In the genomic region with DNA sequence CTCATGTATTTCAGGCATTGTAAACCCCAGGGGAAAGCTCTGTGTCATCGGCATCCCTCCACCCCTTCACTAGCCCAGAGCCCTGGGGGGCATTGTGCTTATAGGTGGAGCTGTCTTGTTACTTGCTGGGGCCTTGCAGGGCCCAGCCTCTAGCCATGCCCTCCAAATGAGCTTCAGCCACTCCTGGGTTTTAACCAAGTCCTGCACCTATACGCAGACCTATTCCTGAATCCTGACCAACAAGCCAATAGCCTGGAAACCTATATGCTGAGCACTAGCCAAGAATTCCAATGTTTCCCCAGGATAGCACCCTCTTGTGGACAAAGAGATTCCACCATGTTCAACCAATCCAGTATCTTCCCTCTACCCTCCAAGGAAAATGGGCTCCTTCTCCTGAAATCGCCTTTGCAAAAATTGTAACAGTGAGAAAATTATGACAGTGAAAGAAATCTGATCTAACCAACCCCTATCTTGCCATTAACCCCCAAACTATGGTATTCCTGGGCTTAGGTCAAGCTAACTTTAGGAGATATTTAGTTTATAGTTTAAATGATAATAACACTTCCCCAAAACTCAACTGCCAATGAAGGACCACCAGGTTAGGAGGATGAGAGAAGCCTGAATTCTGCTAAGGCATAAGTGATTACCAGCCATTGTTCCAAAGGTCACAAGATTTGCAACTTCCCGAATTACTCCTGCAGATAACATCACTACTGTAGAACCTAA, we compare ENCODE assay signal across 8 cellular contexts.
DNase-seq lines count a peak whose midpoint lies in the region; ATAC-seq, FAIRE-seq and TF ChIP-seq lines count a peak whose summit lies in the region.

No MANE protein-coding gene starts in this region.

- no peak overlapping the region for H3K4me3 Mint-ChIP-seq in effector memory CD8-positive, alpha-beta T cell

- no peak overlapping the region for H3K27ac Mint-ChIP-seq in effector memory CD8-positive, alpha-beta T cell

- ATAC-seq in effector memory CD8-positive, alpha-beta T cell (replicated peaks), result no peak

- TF ChIP-seq RAD21 in Ishikawa (IDR thresholded peaks at IDR 0.05; ENCODE audit: low read depth), result peak; percentile 24; the same call in 1 of the 2 replicates

- TF ChIP-seq CTCF in D721Med (IDR thresholded peaks at IDR 0.05; ENCODE audit: insufficient read depth, missing control alignments), result peak; percentile 54

- H3K9me3 Mint-ChIP-seq in effector memory CD8-positive, alpha-beta T cell, result peaks cover 6 to 8% of the 10 kb centered on the region in 2 donors

- no peak for FAIRE-seq in D721Med (lab: Jason Lieb, UNC)

- peaks cover 0 to 22% of the 10 kb centered on the region in 2 donors for H3K27me3 Mint-ChIP-seq in effector memory CD8-positive, alpha-beta T cell

- DNase-seq in D721Med (ENCODE audit: insufficient read length, low spot score), result no peak
- DNase-seq in T1000 (lab: John Stamatoyannopoulos, UW), result peak; percentile 24
- DNase-seq in left kidney (ENCODE audit: low read depth, low spot score), result peak; percentile 46
- no peak for DNase-seq in effector memory CD8-positive, alpha-beta T cell
- no peak for DNase-seq in medulla oblongata (ENCODE audit: extremely low spot score)
- no peak for DNase-seq in globus pallidus (ENCODE audit: low spot score)
- DNase-seq in NCI-H2196 (lab: John Stamatoyannopoulos, UW; ENCODE audit: unreplicated experiment), result no peak

- peaks cover 0 to 5% of the 10 kb centered on the region in 2 donors for H3K4me1 Mint-ChIP-seq in effector memory CD8-positive, alpha-beta T cell (ENCODE audit: low read depth in 2 of 2)

- TF ChIP-seq EP300 in Ishikawa (IDR thresholded peaks at IDR 0.05; ENCODE audit: borderline replicate concordance), result no peak

- peaks cover 7% of the 10 kb centered on the region for H3K36me3 Mint-ChIP-seq in effector memory CD8-positive, alpha-beta T cell (ENCODE audit: insufficient read depth)

TF ChIP-seq in Ishikawa, 13 proteins besides CTCF, POLR2A, EP300 and RAD21:
- TF ChIP-seq FOXM1 (IDR thresholded peaks at IDR 0.05; ENCODE audit: borderline replicate concordance, low read depth), result no peak
- TF ChIP-seq, protein P1, sequence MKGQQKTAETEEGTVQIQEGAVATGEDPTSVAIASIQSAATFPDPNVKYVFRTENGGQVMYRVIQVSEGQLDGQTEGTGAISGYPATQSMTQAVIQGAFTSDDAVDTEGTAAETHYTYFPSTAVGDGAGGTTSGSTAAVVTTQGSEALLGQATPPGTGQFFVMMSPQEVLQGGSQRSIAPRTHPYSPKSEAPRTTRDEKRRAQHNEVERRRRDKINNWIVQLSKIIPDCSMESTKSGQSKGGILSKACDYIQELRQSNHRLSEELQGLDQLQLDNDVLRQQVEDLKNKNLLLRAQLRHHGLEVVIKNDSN (IDR thresholded peaks at IDR 0.05), result no peak
- TF ChIP-seq TCF12 (IDR thresholded peaks at IDR 0.05; ENCODE audit: low read depth), result no peak
- TF ChIP-seq CREB1 (IDR thresholded peaks at IDR 0.05; ENCODE audit: low read depth), result no peak
- no peak for TF ChIP-seq ZBTB7A (IDR thresholded peaks at IDR 0.05; ENCODE audit: low read depth)
- TF ChIP-seq, protein P2, sequence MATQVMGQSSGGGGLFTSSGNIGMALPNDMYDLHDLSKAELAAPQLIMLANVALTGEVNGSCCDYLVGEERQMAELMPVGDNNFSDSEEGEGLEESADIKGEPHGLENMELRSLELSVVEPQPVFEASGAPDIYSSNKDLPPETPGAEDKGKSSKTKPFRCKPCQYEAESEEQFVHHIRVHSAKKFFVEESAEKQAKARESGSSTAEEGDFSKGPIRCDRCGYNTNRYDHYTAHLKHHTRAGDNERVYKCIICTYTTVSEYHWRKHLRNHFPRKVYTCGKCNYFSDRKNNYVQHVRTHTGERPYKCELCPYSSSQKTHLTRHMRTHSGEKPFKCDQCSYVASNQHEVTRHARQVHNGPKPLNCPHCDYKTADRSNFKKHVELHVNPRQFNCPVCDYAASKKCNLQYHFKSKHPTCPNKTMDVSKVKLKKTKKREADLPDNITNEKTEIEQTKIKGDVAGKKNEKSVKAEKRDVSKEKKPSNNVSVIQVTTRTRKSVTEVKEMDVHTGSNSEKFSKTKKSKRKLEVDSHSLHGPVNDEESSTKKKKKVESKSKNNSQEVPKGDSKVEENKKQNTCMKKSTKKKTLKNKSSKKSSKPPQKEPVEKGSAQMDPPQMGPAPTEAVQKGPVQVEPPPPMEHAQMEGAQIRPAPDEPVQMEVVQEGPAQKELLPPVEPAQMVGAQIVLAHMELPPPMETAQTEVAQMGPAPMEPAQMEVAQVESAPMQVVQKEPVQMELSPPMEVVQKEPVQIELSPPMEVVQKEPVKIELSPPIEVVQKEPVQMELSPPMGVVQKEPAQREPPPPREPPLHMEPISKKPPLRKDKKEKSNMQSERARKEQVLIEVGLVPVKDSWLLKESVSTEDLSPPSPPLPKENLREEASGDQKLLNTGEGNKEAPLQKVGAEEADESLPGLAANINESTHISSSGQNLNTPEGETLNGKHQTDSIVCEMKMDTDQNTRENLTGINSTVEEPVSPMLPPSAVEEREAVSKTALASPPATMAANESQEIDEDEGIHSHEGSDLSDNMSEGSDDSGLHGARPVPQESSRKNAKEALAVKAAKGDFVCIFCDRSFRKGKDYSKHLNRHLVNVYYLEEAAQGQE (IDR thresholded peaks at IDR 0.05; ENCODE audit: low read depth), result no peak
- TF ChIP-seq YY1 (IDR thresholded peaks at IDR 0.05; ENCODE audit: low read depth), result no peak
- TF ChIP-seq TEAD4 (IDR thresholded peaks at IDR 0.05), result no peak; the same call in 1 of the 2 replicates
- TF ChIP-seq CEBPB (IDR thresholded peaks at IDR 0.05), result no peak
- no peak for TF ChIP-seq EGR1 (IDR thresholded peaks at IDR 0.05)
- TF ChIP-seq, protein P3, sequence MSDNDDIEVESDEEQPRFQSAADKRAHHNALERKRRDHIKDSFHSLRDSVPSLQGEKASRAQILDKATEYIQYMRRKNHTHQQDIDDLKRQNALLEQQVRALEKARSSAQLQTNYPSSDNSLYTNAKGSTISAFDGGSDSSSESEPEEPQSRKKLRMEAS (IDR thresholded peaks at IDR 0.05), result no peak
- no peak for TF ChIP-seq TAF1 (IDR thresholded peaks at IDR 0.05; ENCODE audit: low read depth)
- no peak for TF ChIP-seq NFIC (IDR thresholded peaks at IDR 0.05)

Comparison
In these comparisons a context has a peak if more than half of its experiments do, and no peak if none do; other contexts are left out.
1. DNase-seq: peak in T1000 (single experiment) and left kidney (single experiment); none in D721Med (single experiment), effector memory CD8-positive, alpha-beta T cell (0 of 3), medulla oblongata (single experiment), globus pallidus (single experiment) and NCI-H2196 (single experiment).